ENCODE assay signal across 1 cellular context in genomic region chr17:28327709-28328108, GRCh38.
TF ChIP-seq lines count a peak whose summit lies in the region.

No MANE protein-coding gene starts in this region.

TF ChIP-seq in HepG2, 621 proteins besides CTCF, POLR2A, EP300 and RAD21:
- no peak; the same call in 1 of the 2 replicates for TF ChIP-seq POLR2AphosphoS5 (IDR thresholded peaks at IDR 0.05; ENCODE audit: low read depth, low read length)
